ENCODE assay signal across 10 cellular contexts in the genomic region with DNA sequence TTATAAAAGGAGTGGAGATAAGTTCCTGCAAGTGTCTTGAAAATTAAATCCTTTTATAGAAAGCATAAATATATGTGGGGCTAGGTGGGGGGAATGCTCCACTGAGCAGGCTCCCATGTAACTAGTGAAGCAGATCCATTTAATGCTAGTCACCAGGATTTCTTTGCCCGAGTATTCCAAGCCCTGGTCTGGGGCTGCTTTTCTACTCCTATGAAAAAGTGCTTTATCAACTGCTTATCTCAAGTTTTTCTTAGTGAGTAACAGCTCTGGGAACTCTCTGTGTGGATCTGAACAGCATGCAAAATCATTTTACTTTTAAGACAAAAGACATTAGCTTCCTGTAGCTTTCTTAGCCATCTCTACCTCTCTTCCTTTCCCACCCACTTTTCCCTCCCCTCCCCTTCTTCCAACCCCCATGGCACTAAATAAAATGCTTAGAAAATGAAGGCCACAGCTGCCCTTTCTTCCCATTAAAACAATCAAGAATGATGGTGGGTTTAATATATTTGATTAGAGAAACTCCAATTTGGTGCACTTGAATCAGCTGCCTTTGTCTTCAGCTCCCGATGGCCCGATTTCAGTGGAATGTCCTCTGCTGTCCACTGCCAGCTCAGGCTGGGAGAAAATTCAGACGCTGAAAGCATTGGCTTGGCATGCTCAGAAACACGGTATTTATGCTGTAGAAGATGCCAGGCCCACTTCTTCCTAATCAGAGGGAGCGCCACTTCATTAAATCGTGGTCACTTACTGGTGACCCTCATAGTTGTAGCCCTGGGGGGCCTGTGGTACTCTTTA.
DNase-seq lines count a peak whose midpoint lies in the region; ATAC-seq and TF ChIP-seq lines count a peak whose summit lies in the region.
"Had no signal": no experiment of that assay in that cellular context is flagged by ENCODE, and none has a peak within 500 bp of the region (broad histone marks: within the 10 kb centered on the region; RNA-seq: fewer than 3 reads in every experiment).

No MANE protein-coding gene starts in this region.

- peak overlapping the region; percentile 11 for H3K4me3 Mint-ChIP-seq in activated naive CD4-positive, alpha-beta T cell treated with anti-CD3 and anti-CD28 coated beads, Interleukin-2, amount 10 ng/mL, durations not matched to agents 7 days and 5 days
- no peak overlapping the region for H3K4me3 Mint-ChIP-seq in endodermal cell
- peak overlapping the region; percentile 60 to 89 (median 80) for H3K4me3 Mint-ChIP-seq in naive thymus-derived CD4-positive, alpha-beta T cell
- H3K4me3 Mint-ChIP-seq: dendritic cell treated with granulocyte-macrophage colony-stimulating factor and Interleukin-4, amounts not matched to agents 40 ng/mL and 50 ng/mL, for 4 days had no signal

- no peak overlapping the region for H3K4me3 ChIP-seq in endodermal cell (ENCODE audit: low read length)
- no peak overlapping the region for H3K4me3 ChIP-seq in naive thymus-derived CD4-positive, alpha-beta T cell (ENCODE audit: low read length)
- H3K4me3 ChIP-seq in upper lobe of right lung: no peak overlapping the region

- DNase-seq in activated naive CD4-positive, alpha-beta T cell treated with anti-CD3 and anti-CD28 coated beads, Interleukin-2, amount 10 ng/mL, durations not matched to agents 7 days and 5 days: no peak
- DNase-seq in activated naive CD4-positive, alpha-beta T cell (lab: John Stamatoyannopoulos, UW): no peak
- DNase-seq in endodermal cell: no peak
- peak in 1 of 9 donors; percentile 13 for DNase-seq in naive thymus-derived CD4-positive, alpha-beta T cell
- no peak for DNase-seq in upper lobe of right lung
- DNase-seq in SKM-1 (lab: John Stamatoyannopoulos, UW; ENCODE audit: unreplicated experiment): no peak
- DNase-seq in activated CD8-positive, alpha-beta memory T cell treated with anti-CD3 and anti-CD28 coated beads, Interleukin-2, amount 50 U/mL, for 48 hours: no peak

- H3K27me3 ChIP-seq in endodermal cell (ENCODE audit: control insufficient read depth, insufficient read depth, low read length, poor library complexity, severe bottlenecking): no peaks in the 10 kb centered on the region
- no peaks in the 10 kb centered on the region for H3K27me3 ChIP-seq in naive thymus-derived CD4-positive, alpha-beta T cell (ENCODE audit: control insufficient read depth in 2 of 2, insufficient read depth in 2 of 2, low read length in 2 of 2)
- no peaks in the 10 kb centered on the region for H3K27me3 ChIP-seq in upper lobe of right lung
- H3K27me3 ChIP-seq: BE2C had no signal

- TF ChIP-seq CTCF in endodermal cell (conservative IDR thresholded peaks at IDR 0.05): no peak
- TF ChIP-seq CTCF in upper lobe of right lung (IDR thresholded peaks at IDR 0.05): no peak

- peak overlapping the region; percentile 99 for H3K27ac Mint-ChIP-seq in activated naive CD4-positive, alpha-beta T cell treated with anti-CD3 and anti-CD28 coated beads, Interleukin-2, amount 10 ng/mL, durations not matched to agents 7 days and 5 days
- H3K27ac Mint-ChIP-seq in endodermal cell: no peak overlapping the region
- H3K27ac Mint-ChIP-seq in naive thymus-derived CD4-positive, alpha-beta T cell: peak overlapping the region; percentile 96 to 100 (median 97)
- H3K27ac Mint-ChIP-seq: dendritic cell treated with granulocyte-macrophage colony-stimulating factor and Interleukin-4, amounts not matched to agents 40 ng/mL and 50 ng/mL, for 4 days had no signal

- peaks cover 65% of the 10 kb centered on the region for H3K4me1 Mint-ChIP-seq in activated naive CD4-positive, alpha-beta T cell treated with anti-CD3 and anti-CD28 coated beads, Interleukin-2, amount 10 ng/mL, durations not matched to agents 7 days and 5 days
- peaks cover 37% of the 10 kb centered on the region for H3K4me1 Mint-ChIP-seq in endodermal cell
- peaks cover 42 to 97% (median 87%) of the 10 kb centered on the region in 7 donors for H3K4me1 Mint-ChIP-seq in naive thymus-derived CD4-positive, alpha-beta T cell

- ATAC-seq in naive thymus-derived CD4-positive, alpha-beta T cell: no peak
- ATAC-seq in upper lobe of right lung: no peak
- ATAC-seq in GM18858 (IDR thresholded peaks at IDR 0.05; ENCODE audit: unreplicated experiment): no peak

- H3K36me3 Mint-ChIP-seq in activated naive CD4-positive, alpha-beta T cell treated with anti-CD3 and anti-CD28 coated beads, Interleukin-2, amount 10 ng/mL, durations not matched to agents 7 days and 5 days: peaks cover 2% of the 10 kb centered on the region
- no peaks in the 10 kb centered on the region for H3K36me3 Mint-ChIP-seq in endodermal cell (ENCODE audit: low read depth)
- peaks cover 0 to 4% (median 0%) of the 10 kb centered on the region in 5 donors for H3K36me3 Mint-ChIP-seq in naive thymus-derived CD4-positive, alpha-beta T cell

- H3K36me3 ChIP-seq in endodermal cell (ENCODE audit: control insufficient read depth, insufficient read depth, low read length) (no peaks in the 10 kb centered on the region), upper lobe of right lung (no peaks in the 10 kb centered on the region)
- H3K36me3 ChIP-seq in naive thymus-derived CD4-positive, alpha-beta T cell (ENCODE audit: control insufficient read depth in 2 of 3, insufficient read depth in 3 of 3, low read length in 3 of 3): no peaks in the 10 kb centered on the region
- H3K36me3 ChIP-seq: BE2C had no signal

- POLR2A ChIA-PET in naive thymus-derived CD4-positive, alpha-beta T cell (lab: Charles Lee): interaction anchor here (0.8 to 3.4 kb wide), 9 partner anchors 9 to 478 kb away, joined by 3 to 18 read pairs (median 7); partner anchors contain the start of gene FOXO1

- H3K9me3 ChIP-seq in endodermal cell (ENCODE audit: control insufficient read depth, low read length): no peaks in the 10 kb centered on the region
- no peaks in the 10 kb centered on the region for H3K9me3 ChIP-seq in naive thymus-derived CD4-positive, alpha-beta T cell (ENCODE audit: control insufficient read depth in 2 of 3, low read length in 3 of 3)
- H3K9me3 ChIP-seq in upper lobe of right lung: no peaks in the 10 kb centered on the region
- H3K9me3 ChIP-seq: BE2C had no signal

- CTCF ChIA-PET in activated naive CD4-positive, alpha-beta T cell treated with anti-CD3 and anti-CD28 coated beads, Interleukin-2, amount 10 ng/mL, durations not matched to agents 7 days and 5 days (lab: Charles Lee): interaction anchor here (0.6 to 2.3 kb wide), 4 partner anchors 10 to 15 kb away, joined by 3 to 12 read pairs (median 6); no protein-coding TSS in a partner anchor
- CTCF ChIA-PET in naive thymus-derived CD4-positive, alpha-beta T cell (lab: Charles Lee): interaction anchor here (0.6 to 4.9 kb wide), 7 partner anchors 13 to 495 kb away, joined by 3 to 33 read pairs (median 3); no protein-coding TSS in a partner anchor

- no peak overlapping the region for H3K9ac ChIP-seq in endodermal cell (ENCODE audit: extremely low read depth, low read length, poor library complexity, severe bottlenecking)

- H3K27ac ChIP-seq in endodermal cell (ENCODE audit: low read depth, low read length): peak overlapping the region; percentile 94
- peak overlapping the region; percentile 63 for H3K27ac ChIP-seq in naive thymus-derived CD4-positive, alpha-beta T cell (ENCODE audit: low read depth, low read length)
- peak overlapping the region; percentile 45 for H3K27ac ChIP-seq in upper lobe of right lung

- H3K9me3 Mint-ChIP-seq in activated naive CD4-positive, alpha-beta T cell treated with anti-CD3 and anti-CD28 coated beads, Interleukin-2, amount 10 ng/mL, durations not matched to agents 7 days and 5 days: no peaks in the 10 kb centered on the region
- H3K9me3 Mint-ChIP-seq in endodermal cell: no peaks in the 10 kb centered on the region
- H3K9me3 Mint-ChIP-seq in naive thymus-derived CD4-positive, alpha-beta T cell: no peaks in the 10 kb centered on the region
- H3K9me3 Mint-ChIP-seq: dendritic cell treated with granulocyte-macrophage colony-stimulating factor and Interleukin-4, amounts not matched to agents 40 ng/mL and 50 ng/mL, for 4 days had no signal

- WGBS in endodermal cell (ENCODE audit: insufficient coverage in 1 of 2, insufficient read length in 1 of 2), 2 experiments: 80 to 89% methylated on average over 5 to 7 of the region's 7 CpGs

- no peaks in the 10 kb centered on the region for H3K27me3 Mint-ChIP-seq in activated naive CD4-positive, alpha-beta T cell treated with anti-CD3 and anti-CD28 coated beads, Interleukin-2, amount 10 ng/mL, durations not matched to agents 7 days and 5 days
- H3K27me3 Mint-ChIP-seq in endodermal cell (ENCODE audit: insufficient read depth): peaks cover 5% of the 10 kb centered on the region
- H3K27me3 Mint-ChIP-seq in naive thymus-derived CD4-positive, alpha-beta T cell: no peaks in the 10 kb centered on the region

- H3K4me1 ChIP-seq in endodermal cell (ENCODE audit: control insufficient read depth, insufficient read depth, low read length) (peaks cover 14% of the 10 kb centered on the region), upper lobe of right lung (peaks cover 28% of the 10 kb centered on the region)
- peaks cover 50 to 63% of the 10 kb centered on the region in 2 donors for H3K4me1 ChIP-seq in naive thymus-derived CD4-positive, alpha-beta T cell (ENCODE audit: control insufficient read depth in 2 of 2, insufficient read depth in 2 of 2, low read length in 2 of 2)
- H3K4me1 ChIP-seq: BE2C had no signal

- intact Hi-C loops in naive thymus-derived CD4-positive, alpha-beta T cell (cut with micrococcal nuclease): no loop called here
- intact Hi-C loops in upper lobe of right lung (cut with DNase I): no loop called here
